11 cellular contexts compared by ENCODE assay signal in the genomic region with DNA sequence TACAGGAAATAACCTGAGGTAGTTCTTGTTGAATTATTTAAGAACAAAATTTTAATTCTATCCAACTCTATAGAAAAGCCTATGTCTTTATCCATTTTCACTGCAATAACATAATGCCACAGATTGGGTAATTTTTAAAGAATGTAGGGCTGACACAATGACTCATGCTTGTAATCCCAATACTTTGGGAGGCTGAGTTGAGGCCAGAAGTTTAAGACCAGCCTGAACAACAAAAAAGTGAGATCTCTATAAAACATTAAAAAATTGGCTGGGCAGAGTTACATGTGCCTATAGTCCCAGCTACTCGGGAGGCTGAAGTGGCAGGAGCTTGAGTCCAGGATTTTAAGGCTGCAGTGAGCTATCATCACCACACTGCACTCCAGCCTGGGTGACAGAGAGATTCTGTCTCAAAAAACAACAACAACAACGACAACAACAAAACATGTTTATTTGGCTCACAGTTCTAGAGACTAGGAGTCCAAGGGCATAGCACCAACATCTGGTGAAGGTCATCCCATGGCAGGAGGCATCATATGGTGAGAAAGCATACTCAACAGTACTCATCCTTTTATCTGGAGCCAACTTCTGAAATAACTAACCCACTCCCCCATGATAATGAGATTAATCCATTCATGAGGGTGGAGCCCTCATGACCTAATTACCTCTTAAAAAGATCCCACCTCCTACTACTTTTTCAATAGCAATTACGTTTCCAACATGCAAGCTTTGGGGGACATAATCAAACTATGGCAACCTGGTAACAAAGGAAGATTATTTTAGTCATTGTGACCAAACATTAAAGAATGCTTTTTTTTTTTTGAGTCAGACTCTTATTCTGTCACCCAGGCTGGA. TPM values are rescaled to one million over a fixed set of nuclear protein-coding genes. Genes with fewer than 3 reads are reported as not detected.
DNase-seq lines count a peak whose midpoint lies in the region; TF ChIP-seq lines count a peak whose summit lies in the region.
"Had no signal": no experiment of that assay in that cellular context is flagged by ENCODE, and none has a peak within 500 bp of the region (broad histone marks: within the 10 kb centered on the region; RNA-seq: fewer than 3 reads in every experiment).

No MANE protein-coding gene starts in this region.

- peaks cover 17% of the 10 kb centered on the region for H3K4me1 Mint-ChIP-seq in MCF 10A (ENCODE audit: insufficient read depth, unreplicated experiment)
- no peaks in the 10 kb centered on the region for H3K4me1 Mint-ChIP-seq in glutamatergic neuron (ENCODE audit: low read depth, unreplicated experiment)

- H3F3A ChIP-seq in SK-N-SH (replicated peaks; ENCODE audit: insufficient read depth), result peaks cover 21% of the 10 kb centered on the region

- H3K4me3 Mint-ChIP-seq in MCF 10A (ENCODE audit: unreplicated experiment) (no peak overlapping the region), glutamatergic neuron (ENCODE audit: unreplicated experiment) (no peak overlapping the region)
- H3K4me3 Mint-ChIP-seq: activated T-helper 1 cell treated with anti-CD3 and anti-CD28 coated beads, Interleukin-12 subunit alpha, Interleukin-12 subunit beta, Interleukin-2, Interleukin-4 antibody, amounts not matched to agents 30 ng/mL and 10 ng/mL and 1 ng/mL, durations not matched to agents 14 hours and 24 hours and 36 hours; B cell had no signal

- POLR2A ChIA-PET in MCF 10A (lab: Yijun Ruan, JAX) (interaction anchor here (0.7 to 2.4 kb wide), 3 partner anchors 26 to 28 kb away, joined by 4 to 8 read pairs (median 4); no protein-coding TSS in a partner anchor), SK-N-SH (lab: Yijun Ruan, JAX) (no interaction called here)

- TF ChIP-seq CTCF in MCF 10A (IDR thresholded peaks at IDR 0.05; ENCODE audit: unreplicated experiment), result no peak
- no peak for TF ChIP-seq CTCF in breast epithelium (IDR thresholded peaks at IDR 0.05)
- no peak for TF ChIP-seq CTCF in SK-N-SH (IDR thresholded peaks at IDR 0.05)
- no peak for TF ChIP-seq CTCF in uterus (IDR thresholded peaks at IDR 0.05)
- no peak for TF ChIP-seq CTCF in sigmoid colon (IDR thresholded peaks at IDR 0.05)
- TF ChIP-seq CTCF in glutamatergic neuron (IDR thresholded peaks at IDR 0.05; ENCODE audit: partially characterized antibody, unreplicated experiment), result no peak

- H3K27me3 ChIP-seq in breast epithelium, result no peaks in the 10 kb centered on the region
- no peaks in the 10 kb centered on the region for H3K27me3 ChIP-seq in SK-N-SH (ENCODE audit: insufficient read depth)
- H3K27me3 ChIP-seq in uterus, result no peaks in the 10 kb centered on the region
- no peaks in the 10 kb centered on the region for H3K27me3 ChIP-seq in sigmoid colon

- peaks cover 84% of the 10 kb centered on the region for H3K79me2 ChIP-seq in SK-N-SH (ENCODE audit: insufficient read depth)

- TF ChIP-seq EP300 in SK-N-SH (IDR thresholded peaks at IDR 0.05; ENCODE audit: borderline replicate concordance in 1 of 2, low read depth in 1 of 2, low read length in 1 of 2) (no peak), sigmoid colon (IDR thresholded peaks at IDR 0.05) (no peak)

- H2AFZ ChIP-seq in SK-N-SH (ENCODE audit: low read depth), result no peak overlapping the region

- H3K27me3 Mint-ChIP-seq in MCF 10A (ENCODE audit: insufficient read depth, unreplicated experiment), result no peaks in the 10 kb centered on the region
- no peaks in the 10 kb centered on the region for H3K27me3 Mint-ChIP-seq in glutamatergic neuron (ENCODE audit: unreplicated experiment)
- H3K27me3 Mint-ChIP-seq: B cell had no signal

- no peaks in the 10 kb centered on the region for H3K9me2 ChIP-seq in SK-N-SH

- BruUV-seq in MCF 10A (replicated peaks; lab: Mats Ljungman, UMichigan), result no TSS peak

- H3K9ac ChIP-seq in SK-N-SH, result peak overlapping the region; percentile 7; the same call in 1 of the 2 replicates

- H3K27ac Mint-ChIP-seq in MCF 10A (ENCODE audit: low read depth, unreplicated experiment) (peak overlapping the region; percentile 62), glutamatergic neuron (ENCODE audit: unreplicated experiment) (no peak overlapping the region)
- H3K27ac Mint-ChIP-seq: activated T-helper 1 cell treated with anti-CD3 and anti-CD28 coated beads, Interleukin-12 subunit alpha, Interleukin-12 subunit beta, Interleukin-2, Interleukin-4 antibody, amounts not matched to agents 30 ng/mL and 10 ng/mL and 1 ng/mL, durations not matched to agents 14 hours and 24 hours and 36 hours; B cell had no signal

- H3K9me3 Mint-ChIP-seq in MCF 10A (ENCODE audit: unreplicated experiment), result no peaks in the 10 kb centered on the region
- no peaks in the 10 kb centered on the region for H3K9me3 Mint-ChIP-seq in glutamatergic neuron (ENCODE audit: unreplicated experiment)
- H3K9me3 Mint-ChIP-seq: activated T-helper 1 cell treated with anti-CD3 and anti-CD28 coated beads, Interleukin-12 subunit alpha, Interleukin-12 subunit beta, Interleukin-2, Interleukin-4 antibody, amounts not matched to agents 30 ng/mL and 10 ng/mL and 1 ng/mL, durations not matched to agents 14 hours and 24 hours and 36 hours had no signal

- 63% methylated on average over 3 of the region's 3 CpGs for WGBS in SK-N-SH (ENCODE audit: low lambda C conversion rate)
- 84 to 90% methylated on average over 3 of the region's 3 CpGs for WGBS in sigmoid colon, 2 donors

- no peak for TF ChIP-seq RAD21 in SK-N-SH (IDR thresholded peaks at IDR 0.05; ENCODE audit: low read length)

- peaks cover 7% of the 10 kb centered on the region for H3K36me3 Mint-ChIP-seq in MCF 10A (ENCODE audit: insufficient read depth, unreplicated experiment)
- no peaks in the 10 kb centered on the region for H3K36me3 Mint-ChIP-seq in glutamatergic neuron (ENCODE audit: unreplicated experiment)

- H3K9me3 ChIP-seq in breast epithelium (no peaks in the 10 kb centered on the region), SK-N-SH (no peaks in the 10 kb centered on the region), uterus (no peaks in the 10 kb centered on the region), sigmoid colon (no peaks in the 10 kb centered on the region)

- H3K27ac ChIP-seq in breast epithelium (peak overlapping the region in 1 of 2 donors; percentile 70), SK-N-SH (ENCODE audit: low read depth in 2 of 2, low read length in 1 of 2) (peak overlapping the region in 1 of 2 experiments; percentile 84; a peak in 2 of 4 replicates), uterus (peak overlapping the region; percentile 43 to 56), sigmoid colon (peak overlapping the region in 1 of 4 donors; percentile 36)

- intact Hi-C loops in MCF 10A (cut with micrococcal nuclease), result loop anchor here (1.0 kb wide), 1 partner anchor 27 kb away; no protein-coding TSS in a partner anchor
- intact Hi-C loops in breast epithelium (cut with DNase I; ENCODE audit: low total_unique reads), result no loop called here
- intact Hi-C loops in uterus (cut with DNase I; ENCODE audit: low total_unique reads), result no loop called here
- intact Hi-C loops in sigmoid colon (cut with DNase I), result no loop called here

- H3K36me3 ChIP-seq in breast epithelium, result no peaks in the 10 kb centered on the region
- H3K36me3 ChIP-seq in SK-N-SH (replicated peaks in 1 of 2; ENCODE audit: control insufficient read depth in 1 of 2, insufficient read depth in 2 of 2, low read length in 1 of 2), result no peaks in the 10 kb centered on the region
- no peaks in the 10 kb centered on the region for H3K36me3 ChIP-seq in uterus
- H3K36me3 ChIP-seq in sigmoid colon, result no peaks in the 10 kb centered on the region

- DNase-seq in MCF 10A (ENCODE audit: unreplicated experiment) (peak; percentile 83), breast epithelium (ENCODE audit: low spot score in 2 of 2) (no peak), SK-N-SH (no peak), fibroblast of the conjunctiva (ENCODE audit: low read depth) (peak; percentile 73), uterus (no peak), sigmoid colon (no peak), glutamatergic neuron (no peak)
- no peak for DNase-seq in stimulated activated CD4-positive, alpha-beta T cell treated with anti-CD3 and anti-CD28 coated beads, Interleukin-2, amount 100 ng/mL, for 48 hours
- DNase-seq: NCI-H2171 treated with DMSO at 0.1 percent for 48 hours had no signal

- H3K4me3 ChIP-seq in breast epithelium (no peak overlapping the region), SK-N-SH (ENCODE audit: low read depth in 2 of 2, low read length in 1 of 2) (no peak overlapping the region), uterus (no peak overlapping the region), sigmoid colon (no peak overlapping the region)

- H3K4me1 ChIP-seq in breast epithelium, result peaks cover 0 to under 1% of the 10 kb centered on the region in 2 donors
- peaks cover 0 to 25% of the 10 kb centered on the region in 2 experiments; a peak in 3 of 4 replicates for H3K4me1 ChIP-seq in SK-N-SH (ENCODE audit: control insufficient read depth in 1 of 2, insufficient read depth in 2 of 2, low read depth in 1 of 2, low read length in 1 of 2)
- H3K4me1 ChIP-seq in uterus, result no peaks in the 10 kb centered on the region
- peaks cover 0 to 42% (median 30%) of the 10 kb centered on the region in 4 donors for H3K4me1 ChIP-seq in sigmoid colon

- CTCF ChIA-PET in MCF 10A (lab: Yijun Ruan, JAX), result interaction anchor here (0.6 to 2.1 kb wide), 5 partner anchors 9 to 914 kb away, joined by 3 to 11 read pairs (median 4); no protein-coding TSS in a partner anchor
- CTCF ChIA-PET in SK-N-SH (lab: Yijun Ruan, JAX), result interaction anchor here (0.6 to 1.5 kb wide), 2 partner anchors 13 to 49 kb away, joined by 3 read pairs; no protein-coding TSS in a partner anchor

- H4K20me1 ChIP-seq in SK-N-SH (ENCODE audit: insufficient read depth), result no peaks in the 10 kb centered on the region

- TF ChIP-seq POLR2A in breast epithelium (IDR thresholded peaks at IDR 0.05), result no peak
- no peak for TF ChIP-seq POLR2A in uterus (IDR thresholded peaks at IDR 0.05)
- no peak for TF ChIP-seq POLR2A in sigmoid colon (IDR thresholded peaks at IDR 0.05)

- peak overlapping the region; percentile 29; the same call in 1 of the 2 replicates for H3K4me2 ChIP-seq in SK-N-SH

TF ChIP-seq in SK-N-SH, 30 proteins besides CTCF, POLR2A, EP300 and RAD21 (continues in another document):
- TF ChIP-seq TCF12 (IDR thresholded peaks at IDR 0.05) (0 out of 2 replicates have a peak, but pooled peaks have one; percentile 27), NFIC (IDR thresholded peaks at IDR 0.05; ENCODE audit: borderline replicate concordance) (peak; percentile 38; the same call in 1 of the 2 replicates), JUND (IDR thresholded peaks at IDR 0.05) (peak; percentile 75), MEF2A (IDR thresholded peaks at IDR 0.05; ENCODE audit: borderline replicate concordance, low read depth) (no peak)

RNA-seq across cellular contexts. Expression of gene ABL2, which starts 59.6 kb away (rescaled TPM):
- total RNA-seq in MCF 10A (2022), result 109 and 160 TPM in 2 replicates
- total RNA-seq in breast epithelium, result 10 to 100 TPM; 23.9 to 27.4 (median 24.3) TPM
- 7.5 and 10.6 TPM in 2 replicates for polyA plus RNA-seq in SK-N-SH (2012; rRNA removed)
- polyA plus RNA-seq in SK-N-SH (2012; cell fraction: cytosol; rRNA removed), result 6.6 and 7.3 TPM in 2 replicates
- polyA plus RNA-seq in SK-N-SH (2012; cell fraction: nucleus; rRNA removed), result 14.9 and 24.6 TPM in 2 replicates
- total RNA-seq in uterus, result 10 to 100 TPM; 10.3 to 33.1 (median 15.1) TPM
- 10 to 100 TPM; 10.3 to 32.6 (median 15.0) TPM for total RNA-seq in sigmoid colon
- 1 to 10 TPM; 1.2 to 4.4 (median 1.6) TPM for polyA plus RNA-seq in sigmoid colon
- 24.7 TPM for total RNA-seq in glutamatergic neuron (ENCODE audit: unreplicated experiment)

Comparison
In these comparisons a context has a peak if more than half of its experiments do, and no peak if none do; other contexts are left out.
1. DNase-seq: peak in MCF 10A (single experiment) and fibroblast of the conjunctiva (single experiment); none in breast epithelium (0 of 2), SK-N-SH (single experiment), uterus (0 of 2), sigmoid colon (single experiment), glutamatergic neuron (single experiment) and stimulated activated CD4-positive, alpha-beta T cell treated with anti-CD3 and anti-CD28 coated beads, Interleukin-2, amount 100 ng/mL, for 48 hours (0 of 2).